In genomic region chr2:43192039-43192438, GRCh38 we compare ENCODE assay signal across 10 cellular contexts. TPM values are rescaled to one million over a fixed set of nuclear protein-coding genes. Genes with fewer than 3 reads are reported as not detected.
A peak's percentile ranks its signal among the peaks of the same experiment; 100 is the strongest.
DNase-seq lines count a peak whose midpoint lies in the region; ATAC-seq and TF ChIP-seq lines count a peak whose summit lies in the region.
"Had no signal": no experiment of that assay in that cellular context is flagged by ENCODE, and none has a peak within 500 bp of the region (broad histone marks: within the 10 kb centered on the region; RNA-seq: fewer than 3 reads in every experiment).

No MANE protein-coding gene starts in this region.

- H3K9me3 Mint-ChIP-seq in activated naive CD8-positive, alpha-beta T cell treated with anti-CD3 and anti-CD28 coated beads for 36 hours, result peaks cover 2% of the 10 kb centered on the region

- H3K27ac ChIP-seq in IMR-90 (ENCODE audit: insufficient read depth, low read length), result no peak overlapping the region
- peak overlapping the region; percentile 97 to 99 for H3K27ac ChIP-seq in mucosa of rectum (ENCODE audit: low read depth in 2 of 2, low read length in 2 of 2)
- H3K27ac ChIP-seq: thoracic aorta had no signal

- H3K9me1 ChIP-seq in IMR-90 (ENCODE audit: insufficient read depth, low read length), result no peaks in the 10 kb centered on the region; the same call in 1 of the 2 replicates

- in situ Hi-C loops in IMR-90 (cut with MboI; ENCODE audit: low sequenced_read_pairs), result no loop called here

- POLR2A ChIA-PET in IMR-90 (lab: Charles Lee; ENCODE audit: unreplicated experiment), result no interaction called here

- H4K8ac ChIP-seq in IMR-90 (ENCODE audit: low read depth in 2 of 2, low read length in 2 of 2), result no peak overlapping the region

- H3K79me1 ChIP-seq in IMR-90 (ENCODE audit: low read depth in 1 of 2, low read length in 2 of 2), result no peaks in the 10 kb centered on the region

- 83% methylated on average over 1 of the region's 2 CpGs; no CpG with 5 or more reads in 1 of the 2 experiments for WGBS in IMR-90 (ENCODE audit: extremely low coverage in 2 of 2, insufficient read length in 1 of 2), 2 experiments

- BruUV-seq in IMR-90 (replicated peaks; lab: Mats Ljungman, UMichigan), result no TSS peak

- H3K9ac ChIP-seq in IMR-90 (ENCODE audit: low read depth, low read length) (no peak overlapping the region), mucosa of rectum (ENCODE audit: low read depth in 1 of 2, low read length in 2 of 2) (peak overlapping the region; percentile 47 to 80)

- H2BK5ac ChIP-seq in IMR-90 (ENCODE audit: low read depth, low read length, poor library complexity, severe bottlenecking), result no peak overlapping the region

- H2BK120ac ChIP-seq in IMR-90 (ENCODE audit: low read depth, low read length), result no peak overlapping the region

- no peaks in the 10 kb centered on the region; the same call in 1 of the 2 replicates for H3K4me1 ChIP-seq in IMR-90 (ENCODE audit: control insufficient read depth, insufficient read depth, low read length)
- peaks cover 48 to 59% of the 10 kb centered on the region in 2 donors for H3K4me1 ChIP-seq in mucosa of rectum (ENCODE audit: control insufficient read depth in 2 of 2, insufficient read depth in 2 of 2, low read length in 2 of 2)

- no peak for TF ChIP-seq RAD21 in IMR-90 (IDR thresholded peaks at IDR 0.05; ENCODE audit: low read length)

- DNase-seq in ELF-1 (ENCODE audit: low read depth, low spot score) (peak; percentile 77), IMR-90 (no peak), NCI-H345 treated with DMSO at 0.1 percent for 48 hours (lab: John Stamatoyannopoulos, UW; ENCODE audit: unreplicated experiment) (no peak), NCI-H748 treated with DMSO at 0.1 percent for 48 hours (lab: John Stamatoyannopoulos, UW) (no peak)
- DNase-seq in activated naive CD8-positive, alpha-beta T cell treated with anti-CD3 and anti-CD28 coated beads for 36 hours, result peak; percentile 22
- DNase-seq: KG1 had no signal

- dilution Hi-C loops in IMR-90 (cut with HindIII; ENCODE audit: low sequenced_read_pairs, unreplicated experiment), result no loop called here

- no peak overlapping the region for H2AK9ac ChIP-seq in IMR-90 (replicated peaks; ENCODE audit: low read depth, low read length, poor library complexity)

- no peak overlapping the region for H3K14ac ChIP-seq in IMR-90 (replicated peaks; ENCODE audit: low read depth, low read length)

- H3K23ac ChIP-seq in IMR-90 (ENCODE audit: low read depth, low read length), result no peak overlapping the region

- no peak overlapping the region for H3K4me3 Mint-ChIP-seq in activated naive CD8-positive, alpha-beta T cell treated with anti-CD3 and anti-CD28 coated beads for 36 hours

- TF ChIP-seq CTCF in IMR-90 (conservative IDR thresholded peaks at IDR 0.05; ENCODE audit: low read depth, low read length), result no peak; the same call in 1 of the 2 replicates

- CTCF ChIA-PET in IMR-90 (lab: Yijun Ruan, JAX), result interaction anchor here (0.6 to 1.3 kb wide), 3 partner anchors 10 to 464 kb away, joined by 3 to 5 read pairs (median 3); no protein-coding TSS in a partner anchor

- peak; percentile 41 for ATAC-seq in IMR-90 (ENCODE audit: low read depth)
- no peak for ATAC-seq in GM18505 (IDR thresholded peaks at IDR 0.05; ENCODE audit: unreplicated experiment)
- ATAC-seq in HG03135 (IDR thresholded peaks at IDR 0.05; ENCODE audit: unreplicated experiment), result no peak

- peak overlapping the region; percentile 46 for H3K27ac Mint-ChIP-seq in activated naive CD8-positive, alpha-beta T cell treated with anti-CD3 and anti-CD28 coated beads for 36 hours

- H3K4me2 ChIP-seq in IMR-90 (ENCODE audit: low read depth, low read length), result no peak overlapping the region

- H3K18ac ChIP-seq in IMR-90 (ENCODE audit: low read depth, low read length), result no peak overlapping the region

- no peak overlapping the region for H2BK20ac ChIP-seq in IMR-90 (ENCODE audit: low read depth, low read length)

- no peak overlapping the region for H4K5ac ChIP-seq in IMR-90 (ENCODE audit: low read depth, low read length)

- H3K4me3 ChIP-seq in IMR-90 (ENCODE audit: insufficient read depth, low read depth, low read length), result no peak overlapping the region
- no peak overlapping the region for H3K4me3 ChIP-seq in mucosa of rectum (ENCODE audit: low read length in 2 of 2)
- H3K4me3 ChIP-seq: thoracic aorta had no signal

- H3K27me3 ChIP-seq in IMR-90 (ENCODE audit: control insufficient read depth, insufficient read depth, low read length) (no peaks in the 10 kb centered on the region), mucosa of rectum (ENCODE audit: control insufficient read depth in 2 of 2, insufficient read depth in 2 of 2, low read length in 2 of 2) (no peaks in the 10 kb centered on the region)

- H3K4ac ChIP-seq in IMR-90 (ENCODE audit: low read depth, low read length), result 0 out of 2 replicates have a peak overlapping the region, but pooled peaks have one; percentile 4

- no peak overlapping the region for H2BK15ac ChIP-seq in IMR-90 (ENCODE audit: low read depth, low read length)

- H3K4me1 Mint-ChIP-seq in activated naive CD8-positive, alpha-beta T cell treated with anti-CD3 and anti-CD28 coated beads for 36 hours, result peaks cover 60% of the 10 kb centered on the region

- no peak overlapping the region for H2AFZ ChIP-seq in IMR-90 (replicated peaks; ENCODE audit: low read length, poor library complexity)

- H3K36me3 Mint-ChIP-seq in activated naive CD8-positive, alpha-beta T cell treated with anti-CD3 and anti-CD28 coated beads for 36 hours, result peaks cover 3% of the 10 kb centered on the region

- TF ChIP-seq POLR2A in IMR-90 (IDR thresholded peaks at IDR 0.05; ENCODE audit: low read depth, low read length) (no peak), GM18505 (IDR thresholded peaks at IDR 0.05; ENCODE audit: borderline replicate concordance, extremely low read depth, insufficient read depth, insufficient read length) (no peak)

- intact Hi-C loops in IMR-90 (cut with micrococcal nuclease), result no loop called here

- H3K9me3 ChIP-seq in IMR-90 (ENCODE audit: control insufficient read depth, insufficient read depth, low read length), result no peaks in the 10 kb centered on the region
- no peaks in the 10 kb centered on the region for H3K9me3 ChIP-seq in mucosa of rectum (ENCODE audit: control insufficient read depth in 2 of 2, low read length in 2 of 2)
- H3K9me3 ChIP-seq: thoracic aorta had no signal

- no peak overlapping the region for H3K56ac ChIP-seq in IMR-90 (ENCODE audit: extremely low read depth, insufficient read depth, low read length)

- no peaks in the 10 kb centered on the region for H3K27me3 Mint-ChIP-seq in activated naive CD8-positive, alpha-beta T cell treated with anti-CD3 and anti-CD28 coated beads for 36 hours

- no peaks in the 10 kb centered on the region for H4K20me1 ChIP-seq in IMR-90 (ENCODE audit: insufficient read depth, low read length)

- no peak overlapping the region for H2AK5ac ChIP-seq in IMR-90 (ENCODE audit: low read depth, low read length)

- no peak overlapping the region for H4K91ac ChIP-seq in IMR-90 (ENCODE audit: insufficient read depth, low read depth, low read length)

- H3K36me3 ChIP-seq in IMR-90 (ENCODE audit: control insufficient read depth, insufficient read depth, low read length) (no peaks in the 10 kb centered on the region), mucosa of rectum (ENCODE audit: control insufficient read depth in 2 of 2, insufficient read depth in 2 of 2, low read length in 2 of 2) (no peaks in the 10 kb centered on the region)
- H3K36me3 ChIP-seq: thoracic aorta had no signal

TF ChIP-seq in IMR-90, 13 proteins besides CTCF, POLR2A, EP300 and RAD21:
- no peak for TF ChIP-seq BHLHE40 (IDR thresholded peaks at IDR 0.05; ENCODE audit: low read depth, low read length)
- TF ChIP-seq NFE2L2 (IDR thresholded peaks at IDR 0.05; ENCODE audit: low read depth, low read length), result no peak
- TF ChIP-seq FOS (IDR thresholded peaks at IDR 0.05; ENCODE audit: low read depth, low read length), result no peak
- no peak for TF ChIP-seq SMC3 (IDR thresholded peaks at IDR 0.05; ENCODE audit: low read depth, low read length)
- no peak for TF ChIP-seq RFX5 (IDR thresholded peaks at IDR 0.05; ENCODE audit: low read depth, low read length)
- no peak for TF ChIP-seq MAZ (IDR thresholded peaks at IDR 0.05; ENCODE audit: borderline replicate concordance, low read depth, low read length)
- TF ChIP-seq RCOR1 (IDR thresholded peaks at IDR 0.05; ENCODE audit: insufficient replicate concordance, low read length), result no peak
- TF ChIP-seq CHD1 (IDR thresholded peaks at IDR 0.05; ENCODE audit: low read depth, low read length), result no peak
- no peak for TF ChIP-seq USF2 (IDR thresholded peaks at IDR 0.05; ENCODE audit: low read depth, low read length)
- TF ChIP-seq MAFK (IDR thresholded peaks at IDR 0.05; ENCODE audit: low read depth, low read length), result no peak
- no peak for TF ChIP-seq MXI1 (IDR thresholded peaks at IDR 0.05; ENCODE audit: borderline replicate concordance, low read depth, low read length)
- TF ChIP-seq, protein P1, sequence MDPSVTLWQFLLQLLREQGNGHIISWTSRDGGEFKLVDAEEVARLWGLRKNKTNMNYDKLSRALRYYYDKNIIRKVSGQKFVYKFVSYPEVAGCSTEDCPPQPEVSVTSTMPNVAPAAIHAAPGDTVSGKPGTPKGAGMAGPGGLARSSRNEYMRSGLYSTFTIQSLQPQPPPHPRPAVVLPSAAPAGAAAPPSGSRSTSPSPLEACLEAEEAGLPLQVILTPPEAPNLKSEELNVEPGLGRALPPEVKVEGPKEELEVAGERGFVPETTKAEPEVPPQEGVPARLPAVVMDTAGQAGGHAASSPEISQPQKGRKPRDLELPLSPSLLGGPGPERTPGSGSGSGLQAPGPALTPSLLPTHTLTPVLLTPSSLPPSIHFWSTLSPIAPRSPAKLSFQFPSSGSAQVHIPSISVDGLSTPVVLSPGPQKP (IDR thresholded peaks at IDR 0.05; ENCODE audit: borderline replicate concordance, low read depth, low read length), result no peak
- no peak for TF ChIP-seq CEBPB (IDR thresholded peaks at IDR 0.05; ENCODE audit: low read depth, low read length)
TF ChIP-seq in IMR-90: peak in this region for 0.

RNA-seq across cellular contexts. Expression of gene ZFP36L2, which starts 34.4 kb away (rescaled TPM):
- 1.8 and 2.2 TPM in 2 replicates for total RNA-seq in IMR-90 (2012; rRNA removed)
- 20.1 and 20.8 TPM in 2 replicates for polyA plus RNA-seq in IMR-90 (2012; rRNA removed)
- 8.6 and 34.8 TPM in 2 replicates for polyA plus RNA-seq in IMR-90 (2012; cell fraction: cytosol; rRNA removed)
- 19.6 and 31.4 TPM in 2 replicates for polyA plus RNA-seq in IMR-90 (2012; cell fraction: nucleus; rRNA removed; ENCODE audit: low replicate concordance)
- 10 to 100 TPM; 58.2 to 58.4 TPM for total RNA-seq in activated naive CD8-positive, alpha-beta T cell treated with anti-CD3 and anti-CD28 coated beads for 36 hours

Comparison
In these comparisons a context has a peak if more than half of its experiments do, and no peak if none do; other contexts are left out.
1. DNase-seq: peak in ELF-1 (single experiment) and activated naive CD8-positive, alpha-beta T cell treated with anti-CD3 and anti-CD28 coated beads for 36 hours (single experiment); none in IMR-90 (single experiment), NCI-H345 treated with DMSO at 0.1 percent for 48 hours (single experiment) and NCI-H748 treated with DMSO at 0.1 percent for 48 hours (single experiment).
2. RNA of gene ZFP36L2, which starts 34.4 kb away (total RNA-seq): 58.2 to 58.4 TPM in activated naive CD8-positive, alpha-beta T cell treated with anti-CD3 and anti-CD28 coated beads for 36 hours; 1.8 to 2.2 TPM in IMR-90; every median in the first group is over 10 times any median in the second.